In genomic region chr1:169312084-169312954, GRCh38 we compare ENCODE assay signal across 8 cellular contexts. TPM values are rescaled to one million over a fixed set of nuclear protein-coding genes. Genes with fewer than 3 reads are reported as not detected.
DNase-seq lines count a peak whose midpoint lies in the region; ATAC-seq and TF ChIP-seq lines count a peak whose summit lies in the region.

No MANE protein-coding gene starts in this region.

- CTCF ChIA-PET in activated CD8-positive, alpha-beta T cell treated with anti-CD3 and anti-CD28 coated beads, Interleukin-2, amount 10 ng/mL, durations not matched to agents 7 days and 5 days (lab: Charles Lee): interaction anchor here (1.2 kb wide), 1 partner anchor 36 kb away, joined by 5 read pairs; no protein-coding TSS in a partner anchor

- no peak overlapping the region for H2AFZ ChIP-seq in Loucy (ENCODE audit: low read length)

- no peaks in the 10 kb centered on the region for H3K27me3 Mint-ChIP-seq in activated CD8-positive, alpha-beta T cell treated with anti-CD3 and anti-CD28 coated beads, Interleukin-2, amount 10 ng/mL, durations not matched to agents 7 days and 5 days (ENCODE audit: low read depth)

- TF ChIP-seq CTCF in Loucy (conservative IDR thresholded peaks at IDR 0.05; ENCODE audit: low read length) (no peak; the same call in 1 of the 2 replicates), GM13976 (IDR thresholded peaks at IDR 0.05; ENCODE audit: borderline replicate concordance, control extremely low read depth, extremely low read depth, insufficient read depth, missing control alignments) (no peak)

- H3K4me3 Mint-ChIP-seq in activated CD8-positive, alpha-beta T cell treated with anti-CD3 and anti-CD28 coated beads, Interleukin-2, amount 10 ng/mL, durations not matched to agents 7 days and 5 days: no peak overlapping the region

- peak overlapping the region; percentile 63 for H3K4me2 ChIP-seq in Loucy (ENCODE audit: low read depth, low read length, poor library complexity, severe bottlenecking)

- no peaks in the 10 kb centered on the region for H4K20me1 ChIP-seq in Loucy (ENCODE audit: insufficient read depth, low read length, poor library complexity, severe bottlenecking)

- H3K27me3 ChIP-seq in Loucy (ENCODE audit: insufficient read depth, low read length, poor library complexity, severe bottlenecking): no peaks in the 10 kb centered on the region

- H3K79me2 ChIP-seq in Loucy (ENCODE audit: insufficient read depth, low read length): no peaks in the 10 kb centered on the region

- peaks cover 25% of the 10 kb centered on the region for H3K4me1 ChIP-seq in Loucy (ENCODE audit: insufficient read depth, low read length, poor library complexity, severe bottlenecking)

- no peaks in the 10 kb centered on the region for H3K9me2 ChIP-seq in Loucy (replicated peaks; ENCODE audit: low read depth, low read length)

- in situ Hi-C loops in GM13976 (cut with MboI; ENCODE audit: low sequenced_read_pairs, unreplicated experiment): no loop called here

- no peaks in the 10 kb centered on the region for H3K9me3 ChIP-seq in Loucy (ENCODE audit: insufficient read depth, low read depth, low read length)

- peak; percentile 65 for DNase-seq in activated CD8-positive, alpha-beta T cell treated with anti-CD3 and anti-CD28 coated beads, Interleukin-2, amount 10 ng/mL, durations not matched to agents 7 days and 5 days
- DNase-seq in glomerular visceral epithelial cell (ENCODE audit: extremely low spot score) (peak; percentile 93), GM13976 (ENCODE audit: low spot score) (no peak), NCI-H2081 treated with DMSO at 0.1 percent for 48 hours (lab: John Stamatoyannopoulos, UW) (no peak), NCI-H82 (lab: John Stamatoyannopoulos, UW) (no peak)

- H3K9ac ChIP-seq in Loucy (ENCODE audit: low read depth, low read length, poor library complexity, severe bottlenecking): no peak overlapping the region

- peaks cover 2% of the 10 kb centered on the region; the same call in 1 of the 2 replicates for H3F3A ChIP-seq in Loucy (ENCODE audit: low read depth)

- peaks cover 21% of the 10 kb centered on the region for H3K4me1 Mint-ChIP-seq in activated CD8-positive, alpha-beta T cell treated with anti-CD3 and anti-CD28 coated beads, Interleukin-2, amount 10 ng/mL, durations not matched to agents 7 days and 5 days (ENCODE audit: low read depth)

- H3K36me3 ChIP-seq in Loucy (ENCODE audit: insufficient read depth, low read length): no peaks in the 10 kb centered on the region

- no peaks in the 10 kb centered on the region for H3K9me3 Mint-ChIP-seq in activated CD8-positive, alpha-beta T cell treated with anti-CD3 and anti-CD28 coated beads, Interleukin-2, amount 10 ng/mL, durations not matched to agents 7 days and 5 days (ENCODE audit: insufficient read depth)

- peaks cover 7% of the 10 kb centered on the region for H3K36me3 Mint-ChIP-seq in activated CD8-positive, alpha-beta T cell treated with anti-CD3 and anti-CD28 coated beads, Interleukin-2, amount 10 ng/mL, durations not matched to agents 7 days and 5 days (ENCODE audit: low read depth)

- POLR2A ChIA-PET in activated CD8-positive, alpha-beta T cell treated with anti-CD3 and anti-CD28 coated beads, Interleukin-2, amount 10 ng/mL, durations not matched to agents 7 days and 5 days (lab: Charles Lee): no interaction called here

- H3K27ac Mint-ChIP-seq in activated CD8-positive, alpha-beta T cell treated with anti-CD3 and anti-CD28 coated beads, Interleukin-2, amount 10 ng/mL, durations not matched to agents 7 days and 5 days: peak overlapping the region; percentile 22

- ATAC-seq in GM18907 (IDR thresholded peaks at IDR 0.05; ENCODE audit: unreplicated experiment): peak; percentile 60
- ATAC-seq in activated CD8-positive, alpha-beta T cell treated with anti-CD3 and anti-CD28 coated beads, Interleukin-2, amount 10 ng/mL, durations not matched to agents 7 days and 5 days: peak; percentile 91
- no peak for ATAC-seq in HG02840 (IDR thresholded peaks at IDR 0.05; ENCODE audit: low FRiP score, unreplicated experiment)

- H3K4me3 ChIP-seq in Loucy (ENCODE audit: low read length, poor library complexity, severe bottlenecking): peak overlapping the region; percentile 47

RNA-seq across cellular contexts. Expression of gene NME7, which starts 55.3 kb away (rescaled TPM):
- 10 to 100 TPM; 20.9 to 23.2 TPM for total RNA-seq in activated CD8-positive, alpha-beta T cell treated with anti-CD3 and anti-CD28 coated beads, Interleukin-2, amount 10 ng/mL, durations not matched to agents 7 days and 5 days

RNA-seq across cellular contexts. Expression of gene BLZF1, which starts 55.7 kb away (rescaled TPM):
- 10 to 100 TPM; 33.9 to 34.1 TPM for total RNA-seq in activated CD8-positive, alpha-beta T cell treated with anti-CD3 and anti-CD28 coated beads, Interleukin-2, amount 10 ng/mL, durations not matched to agents 7 days and 5 days

Comparison
In these comparisons a context has a peak if more than half of its experiments do, and no peak if none do; other contexts are left out.
1. DNase-seq: peak in activated CD8-positive, alpha-beta T cell treated with anti-CD3 and anti-CD28 coated beads, Interleukin-2, amount 10 ng/mL, durations not matched to agents 7 days and 5 days (single experiment) and glomerular visceral epithelial cell (single experiment); none in GM13976 (single experiment), NCI-H2081 treated with DMSO at 0.1 percent for 48 hours (single experiment) and NCI-H82 (single experiment).